In the genomic region with DNA sequence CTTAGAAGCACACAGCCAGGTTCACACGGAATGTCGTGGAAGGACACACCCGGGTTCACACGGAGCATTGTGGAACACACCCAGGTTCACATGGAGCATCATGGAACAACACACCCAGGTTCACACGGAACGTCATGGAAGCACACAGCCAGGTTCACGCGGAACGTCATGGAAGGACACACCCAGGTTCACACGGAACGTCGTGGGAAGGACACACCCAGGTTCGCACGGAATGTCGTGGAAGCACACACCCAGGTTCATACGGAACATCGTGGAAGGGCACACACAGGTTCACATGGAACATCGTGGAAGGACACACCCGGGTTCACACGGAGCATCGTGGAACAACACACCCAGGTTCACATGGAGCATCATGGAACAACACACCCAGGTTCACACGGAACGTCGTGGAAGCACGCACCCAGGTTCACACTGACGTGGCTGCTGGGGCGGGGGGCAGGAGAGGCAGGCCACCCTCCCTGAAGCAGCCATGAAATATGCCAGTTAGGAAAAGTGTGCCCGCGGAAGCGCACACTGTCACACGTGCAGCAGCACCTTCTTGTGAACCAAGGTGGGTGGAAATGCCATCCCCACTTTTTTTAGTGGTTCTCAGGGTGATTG, we compare ENCODE assay signal across 25 cellular contexts.
DNase-seq lines count a peak whose midpoint lies in the region; ATAC-seq, FAIRE-seq and TF ChIP-seq lines count a peak whose summit lies in the region.
"Had no signal": no experiment of that assay in that cellular context is flagged by ENCODE, and none has a peak within 500 bp of the region (broad histone marks: within the 10 kb centered on the region; RNA-seq: fewer than 3 reads in every experiment).

No MANE protein-coding gene starts in this region.

- no peak overlapping the region for H2BK120ac ChIP-seq in H1 (replicated peaks; ENCODE audit: low read depth, low read length)

- H3K9ac ChIP-seq in H1 (replicated peaks in 1 of 4; ENCODE audit: extremely low read depth in 1 of 4, low read depth in 3 of 4, low read length in 3 of 4): no peak overlapping the region
- H3K9ac ChIP-seq: BLaER1 treated with 17β-estradiol and CSF1 and Interleukin-3, amounts not matched to agents 10 nM and 100 nM had no signal

- no peak overlapping the region for H3K14ac ChIP-seq in H1 (ENCODE audit: insufficient read length)

- no peaks in the 10 kb centered on the region for H3K9me3 Mint-ChIP-seq in WTC11
- H3K9me3 Mint-ChIP-seq: CD4-positive, alpha-beta T cell; CD8-positive, alpha-beta memory T cell; HFFc6 had no signal

- H2BK12ac ChIP-seq in H1 (ENCODE audit: low read depth, low read length): no peak overlapping the region

- TF ChIP-seq EP300 in H1 (IDR thresholded peaks at IDR 0.05; ENCODE audit: borderline replicate concordance in 1 of 2, low read depth in 2 of 2, low read length in 2 of 2): no peak

- no peak overlapping the region for H4K91ac ChIP-seq in H1 (replicated peaks; ENCODE audit: insufficient read length, low read length)

- no peak overlapping the region for H4K8ac ChIP-seq in H1 (ENCODE audit: extremely low read depth, insufficient read depth, low read length)

- TF ChIP-seq RAD21 in H1 (IDR thresholded peaks at IDR 0.05 in 1 of 2, conservative IDR thresholded peaks at IDR 0.05 in 1 of 2; ENCODE audit: low read depth in 2 of 2, low read length in 2 of 2): no peak

- WGBS in right cardiac atrium: 96% methylated on average over 31 of the region's 31 CpGs
- WGBS in H1 (ENCODE audit: extremely low coverage in 1 of 2, insufficient coverage in 1 of 2, insufficient read length in 1 of 2, insufficient replicate concordance in 2 of 2, low coverage in 1 of 2, low lambda C conversion rate in 2 of 2, missing lambda C conversion rate in 1 of 2), 2 experiments: 92% methylated on average over 31 of the region's 31 CpGs; no CpG with 5 or more reads in 1 of the 2 experiments

- H3K79me1 ChIP-seq in H1 (ENCODE audit: low read depth, low read length): no peaks in the 10 kb centered on the region; the same call in 1 of the 2 replicates

- H3K36me3 Mint-ChIP-seq in WTC11: peaks cover 81% of the 10 kb centered on the region

- H3K4ac ChIP-seq in H1 (replicated peaks; ENCODE audit: insufficient read length, low read depth, low read length): no peak overlapping the region

- peak overlapping the region; percentile 26; the same call in 1 of the 2 replicates for H3K27ac Mint-ChIP-seq in WTC11
- H3K27ac Mint-ChIP-seq: CD4-positive, alpha-beta T cell; HFFc6 had no signal

- no peaks in the 10 kb centered on the region for H3K4me1 Mint-ChIP-seq in WTC11
- H3K4me1 Mint-ChIP-seq: CD14-positive monocyte had no signal

- no peak overlapping the region for H4K5ac ChIP-seq in H1 (ENCODE audit: insufficient read length, low read depth, low read length)

- TF ChIP-seq CTCF in WTC11 (IDR thresholded peaks at IDR 0.05): no peak
- TF ChIP-seq CTCF in H1 (IDR thresholded peaks at IDR 0.05; ENCODE audit: control extremely low read depth in 1 of 3, insufficient read depth in 1 of 3, low read depth in 1 of 3, low read length in 3 of 3): no peak

- H3K23ac ChIP-seq in H1 (ENCODE audit: insufficient read length): no peak overlapping the region

- intact Hi-C loops in cardiac septum (cut with DNase I) (no loop called here), right cardiac atrium (cut with DNase I) (no loop called here)

- H3K4me2 ChIP-seq in H1 (ENCODE audit: insufficient read depth in 1 of 2, low read depth in 2 of 2, low read length in 2 of 2): no peak overlapping the region
- H3K4me2 ChIP-seq: A549; BLaER1 treated with 17β-estradiol and CSF1 and Interleukin-3, amounts not matched to agents 10 nM and 100 nM had no signal

- H3K23me2 ChIP-seq in H1 (ENCODE audit: low read depth, low read length): no peaks in the 10 kb centered on the region

- H2AFZ ChIP-seq in H1 (ENCODE audit: low read length): no peak overlapping the region

- H2BK15ac ChIP-seq in H1 (ENCODE audit: low read length): no peak overlapping the region

- peak; percentile 33 for DNase-seq in cardiac septum (ENCODE audit: low spot score)
- no peak for DNase-seq in right cardiac atrium
- DNase-seq in WTC11 (ENCODE audit: low spot score): no peak
- DNase-seq in H1 (ENCODE audit: low read depth in 1 of 2, low spot score in 2 of 2): no peak
- DNase-seq in NCI-H2196 treated with DMSO at 0.1 percent for 48 hours (lab: John Stamatoyannopoulos, UW; ENCODE audit: unreplicated experiment): no peak
- DNase-seq in hepatic stellate cell (ENCODE audit: low spot score): no peak
- DNase-seq in NK-92 treated with Interleukin-12 subunit alpha and Interleukin-12 subunit beta, amount 100 ng/mL, for 24 hours (lab: John Stamatoyannopoulos, UW): no peak
- DNase-seq: 8988T; ACHN; AML-193; BE2C; CD4-positive, alpha-beta T cell; CD8-positive, alpha-beta memory T cell; DMS 273 treated with DMSO at 0.1 percent for 48 hours; DMS79; EL; GDM1; HFFc6 had no signal

- ATAC-seq in right cardiac atrium (no peak), WTC11 (no peak)
- ATAC-seq: A549 had no signal

- no peak overlapping the region for H3K4me3 Mint-ChIP-seq in WTC11
- H3K4me3 Mint-ChIP-seq: CD14-positive monocyte; CD4-positive, alpha-beta T cell; CD8-positive, alpha-beta memory T cell; HFFc6 had no signal

- H2AK5ac ChIP-seq in H1 (ENCODE audit: low read depth, low read length): no peak overlapping the region

- H3K79me2 ChIP-seq in H1 (ENCODE audit: control insufficient read depth in 1 of 2, insufficient read depth in 2 of 2, low read length in 2 of 2): no peaks in the 10 kb centered on the region

- H3K56ac ChIP-seq in H1 (replicated peaks; ENCODE audit: insufficient read length, low read depth, low read length): no peak overlapping the region

- POLR2A ChIA-PET in WTC11 (lab: Charles Lee): no interaction called here
- POLR2A ChIA-PET in H1 (lab: Charles Lee; ENCODE audit: partially characterized antibody): interaction anchor here (1.2 kb wide), 1 partner anchor 91 kb away, joined by 3 read pairs; no protein-coding TSS in a partner anchor

- no peak for TF ChIP-seq POLR2A in H1 (IDR thresholded peaks at IDR 0.05; ENCODE audit: control extremely low read depth in 1 of 2, low read depth in 2 of 2, low read length in 2 of 2)

- no peaks in the 10 kb centered on the region for H3K27me3 Mint-ChIP-seq in WTC11 (ENCODE audit: low read depth)
- H3K27me3 Mint-ChIP-seq: CD4-positive, alpha-beta T cell had no signal

- H3K4me3 ChIP-seq in right cardiac atrium (ENCODE audit: low read length) (no peak overlapping the region), H1 (ENCODE audit: extremely low read depth in 1 of 4, insufficient read depth in 2 of 4, low read depth in 3 of 4, low read length in 4 of 4) (no peak overlapping the region)
- H3K4me3 ChIP-seq: A549; BLaER1 treated with 17β-estradiol and CSF1 and Interleukin-3, amounts not matched to agents 10 nM and 100 nM; HAP-1 had no signal

- H3K36me3 ChIP-seq in H1 (ENCODE audit: control insufficient read depth in 2 of 4, insufficient read depth in 4 of 4, low read length in 3 of 4): peaks cover 23 to 59% (median 53%) of the 10 kb centered on the region in 4 experiments

- H3K4me1 ChIP-seq in right cardiac atrium (ENCODE audit: control insufficient read depth, insufficient read depth, low read length) (no peaks in the 10 kb centered on the region), H1 (replicated peaks in 1 of 4; ENCODE audit: control insufficient read depth in 3 of 4, insufficient read depth in 4 of 4, low read length in 3 of 4) (no peaks in the 10 kb centered on the region)
- H3K4me1 ChIP-seq: A549, HAP-1 had no signal

- H3K27ac ChIP-seq in right cardiac atrium (ENCODE audit: low read length) (no peak overlapping the region), H1 (ENCODE audit: low read depth, low read length) (no peak overlapping the region)
- H3K27ac ChIP-seq: A549; BLaER1 treated with 17β-estradiol and CSF1 and Interleukin-3, amounts not matched to agents 10 nM and 100 nM had no signal

- no peak overlapping the region for H3K18ac ChIP-seq in H1 (ENCODE audit: extremely low read depth, low read length)

- H3K27me3 ChIP-seq in right cardiac atrium (ENCODE audit: control insufficient read depth, insufficient read depth): no peaks in the 10 kb centered on the region
- H3K27me3 ChIP-seq in H1 (replicated peaks in 1 of 4; ENCODE audit: control insufficient read depth in 3 of 4, extremely low read depth in 1 of 4, insufficient read depth in 3 of 4, low read length in 3 of 4): no peaks in the 10 kb centered on the region
- H3K27me3 ChIP-seq: BE2C; BLaER1 treated with 17β-estradiol and CSF1 and Interleukin-3, amounts not matched to agents 10 nM and 100 nM had no signal

- H3K9me3 ChIP-seq in right cardiac atrium (ENCODE audit: control insufficient read depth, low read length): no peaks in the 10 kb centered on the region
- H3K9me3 ChIP-seq in H1 (ENCODE audit: insufficient read depth in 2 of 2, low read depth in 1 of 2, low read length in 1 of 2): no peaks in the 10 kb centered on the region
- H3K9me3 ChIP-seq: A549; BE2C; BLaER1 treated with 17β-estradiol and CSF1 and Interleukin-3, amounts not matched to agents 10 nM and 100 nM; HAP-1 had no signal

- H4K20me1 ChIP-seq in H1 (replicated peaks in 1 of 2; ENCODE audit: control insufficient read depth in 1 of 2, insufficient read depth in 2 of 2, low read length in 2 of 2): peaks cover 0 to 8% of the 10 kb centered on the region in 2 experiments

- H2BK20ac ChIP-seq in H1 (ENCODE audit: low read length): peak overlapping the region; percentile 6; the same call in 1 of the 2 replicates

- peak overlapping the region; percentile 52; the same call in 1 of the 2 replicates for H2BK5ac ChIP-seq in H1 (ENCODE audit: low read depth, low read length)

- CTCF ChIA-PET in WTC11 (lab: Charles Lee): no interaction called here
- CTCF ChIA-PET in H1 (lab: Charles Lee; ENCODE audit: partially characterized antibody): no interaction called here

- no peak for FAIRE-seq in H1 (lab: Jason Lieb, UNC)
- FAIRE-seq: A549, D721Med, GM12891, GM18507 had no signal

TF ChIP-seq in WTC11, 78 proteins besides CTCF, POLR2A, EP300 and RAD21:
- TF ChIP-seq CREB1 (CRISPR knock-in tag; IDR thresholded peaks at IDR 0.05): no peak

TF ChIP-seq in H1, 55 proteins besides CTCF, POLR2A, EP300 and RAD21 (continues in another document):
- TF ChIP-seq CHD2 (IDR thresholded peaks at IDR 0.05; ENCODE audit: low read length) (no peak), RFX5 (IDR thresholded peaks at IDR 0.05; ENCODE audit: borderline replicate concordance, low read depth, low read length) (no peak), RXRA (IDR thresholded peaks at IDR 0.05; ENCODE audit: insufficient read depth, low read depth, low read length) (no peak)
- TF ChIP-seq, protein P1, sequence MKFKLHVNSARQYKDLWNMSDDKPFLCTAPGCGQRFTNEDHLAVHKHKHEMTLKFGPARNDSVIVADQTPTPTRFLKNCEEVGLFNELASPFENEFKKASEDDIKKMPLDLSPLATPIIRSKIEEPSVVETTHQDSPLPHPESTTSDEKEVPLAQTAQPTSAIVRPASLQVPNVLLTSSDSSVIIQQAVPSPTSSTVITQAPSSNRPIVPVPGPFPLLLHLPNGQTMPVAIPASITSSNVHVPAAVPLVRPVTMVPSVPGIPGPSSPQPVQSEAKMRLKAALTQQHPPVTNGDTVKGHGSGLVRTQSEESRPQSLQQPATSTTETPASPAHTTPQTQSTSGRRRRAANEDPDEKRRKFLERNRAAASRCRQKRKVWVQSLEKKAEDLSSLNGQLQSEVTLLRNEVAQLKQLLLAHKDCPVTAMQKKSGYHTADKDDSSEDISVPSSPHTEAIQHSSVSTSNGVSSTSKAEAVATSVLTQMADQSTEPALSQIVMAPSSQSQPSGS (IDR thresholded peaks at IDR 0.05; ENCODE audit: low read length): no peak
